In genomic region chr6:69894578-69895347, GRCh38 we compare ENCODE assay signal across 9 cellular contexts. TPM values are rescaled to one million over a fixed set of nuclear protein-coding genes. Genes with fewer than 3 reads are reported as not detected.
DNase-seq lines count a peak whose midpoint lies in the region; ATAC-seq, FAIRE-seq and TF ChIP-seq lines count a peak whose summit lies in the region.
"Had no signal": no experiment of that assay in that cellular context is flagged by ENCODE, and none has a peak within 500 bp of the region (broad histone marks: within the 10 kb centered on the region; RNA-seq: fewer than 3 reads in every experiment).

No MANE protein-coding gene starts in this region.

- peak overlapping the region; percentile 9 for H3K27ac Mint-ChIP-seq in mesothelial cell of epicardium

- ATAC-seq in HG02885 (IDR thresholded peaks at IDR 0.05; ENCODE audit: poor library complexity, unreplicated experiment) (peak; percentile 76), SK-N-SH treated with all-trans-retinoic acid at 6 μM for 48 hours (peak; percentile 52; the same call in 2 of the 3 replicates), GM19452 (IDR thresholded peaks at IDR 0.05; ENCODE audit: unreplicated experiment) (no peak)
- ATAC-seq: Right ventricle myocardium inferior had no signal

- H3K9me3 Mint-ChIP-seq in mesothelial cell of epicardium, result peaks cover 5% of the 10 kb centered on the region

- H3K4me3 Mint-ChIP-seq in mesothelial cell of epicardium, result no peak overlapping the region

- DNase-seq in GM18507 (ENCODE audit: extremely low spot score, insufficient read length, low read depth), result no peak
- no peak for DNase-seq in mesothelial cell of epicardium (ENCODE audit: low spot score in 2 of 2, unreplicated experiment in 2 of 2)
- DNase-seq in NCI-H345 treated with DMSO at 0.1 percent for 48 hours (lab: John Stamatoyannopoulos, UW; ENCODE audit: unreplicated experiment), result no peak
- DNase-seq in NCI-H510A (lab: John Stamatoyannopoulos, UW), result no peak
- DNase-seq in kidney glomerular epithelial cell (lab: John Stamatoyannopoulos, UW), result no peak

- H3K4me1 Mint-ChIP-seq in mesothelial cell of epicardium, result peaks cover 23% of the 10 kb centered on the region

- TF ChIP-seq CTCF in mesothelial cell of epicardium (IDR thresholded peaks at IDR 0.05; ENCODE audit: unreplicated experiment), result no peak

- no peaks in the 10 kb centered on the region for H3K27me3 Mint-ChIP-seq in mesothelial cell of epicardium (ENCODE audit: low read depth)

- no peaks in the 10 kb centered on the region for H3K36me3 Mint-ChIP-seq in mesothelial cell of epicardium

- peak; percentile 63 for FAIRE-seq in GM18507 (lab: Jason Lieb, UNC)

TF ChIP-seq in SK-N-SH treated with all-trans-retinoic acid at 6 μM for 48 hours, 23 proteins besides CTCF, POLR2A, EP300 and RAD21:
- no peak for TF ChIP-seq ZFP30 (CRISPR knock-in tag; IDR thresholded peaks at IDR 0.05)
- no peak for TF ChIP-seq ZNF70 (CRISPR knock-in tag; IDR thresholded peaks at IDR 0.05)
- no peak for TF ChIP-seq POU6F1 (CRISPR knock-in tag; IDR thresholded peaks at IDR 0.05; ENCODE audit: borderline replicate concordance, low read depth)
- TF ChIP-seq CSDC2 (CRISPR knock-in tag; IDR thresholded peaks at IDR 0.05), result no peak
- no peak for TF ChIP-seq BACH2 (CRISPR knock-in tag; IDR thresholded peaks at IDR 0.05; ENCODE audit: borderline replicate concordance)

RNA-seq across cellular contexts. Expression of gene COL19A1, which starts 28.4 kb away (rescaled TPM):
- total RNA-seq in mesothelial cell of epicardium, result 0.18 to 0.43 TPM (median 0.25 TPM) in 3 replicates
